In genomic region chr14:67837011-67837624, GRCh38 we compare ENCODE assay signal across 9 cellular contexts. TPM values are rescaled to one million over a fixed set of nuclear protein-coding genes. Genes with fewer than 3 reads are reported as not detected.
DNase-seq lines count a peak whose midpoint lies in the region; ATAC-seq, FAIRE-seq and TF ChIP-seq lines count a peak whose summit lies in the region.
"Had no signal": no experiment of that assay in that cellular context is flagged by ENCODE, and none has a peak within 500 bp of the region (broad histone marks: within the 10 kb centered on the region; RNA-seq: fewer than 3 reads in every experiment).

No MANE protein-coding gene starts in this region.

- ATAC-seq in GM18867 (IDR thresholded peaks at IDR 0.05; ENCODE audit: unreplicated experiment) (no peak), HG02970 (IDR thresholded peaks at IDR 0.05; ENCODE audit: low FRiP score, unreplicated experiment) (no peak)

- no peaks in the 10 kb centered on the region for H3K27me3 ChIP-seq in prostate gland (replicated peaks; ENCODE audit: insufficient read depth)

- H3K9me3 Mint-ChIP-seq in activated CD4-positive, alpha-beta memory T cell treated with anti-CD3 and anti-CD28 coated beads for 36 hours: no peaks in the 10 kb centered on the region
- H3K9me3 Mint-ChIP-seq: T-helper 1 cell treated with Interleukin-12 subunit alpha and Interleukin-12 subunit beta and Interleukin-4 antibody, amounts not matched to agents 30 μg/mL and 1 μg/mL, for 36 hours had no signal

- TF ChIP-seq POLR2A in GM12891 (IDR thresholded peaks at IDR 0.05; ENCODE audit: low read depth, low read length) (no peak), prostate gland (IDR thresholded peaks at IDR 0.05) (no peak)

- DNase-seq in CD1c-positive myeloid dendritic cell (ENCODE audit: extremely low spot score): peak; percentile 84
- no peak for DNase-seq in GM12891 (ENCODE audit: insufficient read length, low spot score)
- DNase-seq in NCI-H510A (lab: John Stamatoyannopoulos, UW): peak; percentile 65
- peak; percentile 53 for DNase-seq in activated CD4-positive, alpha-beta memory T cell treated with anti-CD3 and anti-CD28 coated beads for 36 hours
- DNase-seq in fibroblast of peridontal ligament (ENCODE audit: extremely low read depth): peak; percentile 90
- peak; percentile 79 for DNase-seq in prostate gland (ENCODE audit: low spot score)

- intact Hi-C loops in activated CD4-positive, alpha-beta memory T cell treated with anti-CD3 and anti-CD28 coated beads for 36 hours (cut with micrococcal nuclease): no loop called here
- intact Hi-C loops in prostate gland (cut with DNase I): no loop called here

- no peak overlapping the region for H3K27ac Mint-ChIP-seq in activated CD4-positive, alpha-beta memory T cell treated with anti-CD3 and anti-CD28 coated beads for 36 hours
- H3K27ac Mint-ChIP-seq: T-helper 1 cell treated with Interleukin-12 subunit alpha and Interleukin-12 subunit beta and Interleukin-4 antibody, amounts not matched to agents 30 μg/mL and 1 μg/mL, for 36 hours had no signal

- FAIRE-seq in GM12891 (lab: Jason Lieb, UNC): peak; percentile 85

- H3K4me3 ChIP-seq in prostate gland: no peak overlapping the region

- WGBS in prostate gland: 14% methylated on average over 2 of the region's 2 CpGs

- H3K4me1 Mint-ChIP-seq in activated CD4-positive, alpha-beta memory T cell treated with anti-CD3 and anti-CD28 coated beads for 36 hours (ENCODE audit: low read depth): no peaks in the 10 kb centered on the region

- no peak overlapping the region for H3K27ac ChIP-seq in prostate gland

- H3K36me3 Mint-ChIP-seq in activated CD4-positive, alpha-beta memory T cell treated with anti-CD3 and anti-CD28 coated beads for 36 hours: peaks cover 13% of the 10 kb centered on the region

- no peaks in the 10 kb centered on the region for H3K4me1 ChIP-seq in prostate gland (replicated peaks)

- no peaks in the 10 kb centered on the region for H3K9me3 ChIP-seq in prostate gland

- POLR2A ChIA-PET in activated CD4-positive, alpha-beta memory T cell treated with anti-CD3 and anti-CD28 coated beads for 36 hours (lab: Charles Lee): no interaction called here

- CTCF ChIA-PET in activated CD4-positive, alpha-beta memory T cell treated with anti-CD3 and anti-CD28 coated beads for 36 hours (lab: Charles Lee): interaction anchor here (0.6 to 1.9 kb wide), 8 partner anchors 10 to 1011 kb away, joined by 3 to 7 read pairs (median 3); no protein-coding TSS in a partner anchor

- peak; percentile 40 to 91 (median 86) for TF ChIP-seq CTCF in prostate gland (IDR thresholded peaks at IDR 0.05)

- no peaks in the 10 kb centered on the region for H3K36me3 ChIP-seq in prostate gland

- H3K4me3 Mint-ChIP-seq in activated CD4-positive, alpha-beta memory T cell treated with anti-CD3 and anti-CD28 coated beads for 36 hours: no peak overlapping the region
- H3K4me3 Mint-ChIP-seq: T-helper 1 cell treated with Interleukin-12 subunit alpha and Interleukin-12 subunit beta and Interleukin-4 antibody, amounts not matched to agents 30 μg/mL and 1 μg/mL, for 36 hours had no signal

- no peaks in the 10 kb centered on the region for H3K27me3 Mint-ChIP-seq in activated CD4-positive, alpha-beta memory T cell treated with anti-CD3 and anti-CD28 coated beads for 36 hours

TF ChIP-seq in GM12891, 5 proteins besides CTCF, POLR2A, EP300 and RAD21:
- TF ChIP-seq POLR2AphosphoS5 (IDR thresholded peaks at IDR 0.05; ENCODE audit: low read depth, low read length) (no peak), TAF1 (IDR thresholded peaks at IDR 0.05; ENCODE audit: low read depth, low read length) (no peak), PAX5 (IDR thresholded peaks at IDR 0.05; ENCODE audit: insufficient read depth, low read length, severe bottlenecking) (peak; percentile 47), POU2F2 (IDR thresholded peaks at IDR 0.05; ENCODE audit: low read depth, low read length) (no peak), SPI1 (IDR thresholded peaks at IDR 0.05; ENCODE audit: low read depth, low read length) (peak; percentile 20; the same call in 1 of the 2 replicates)

RNA-seq across cellular contexts. Expression of gene RAD51B, which starts 17.5 kb away (rescaled TPM):
- polyA plus RNA-seq in GM12891 (2012; ENCODE audit: low read depth, missing spikeins): 13.5 TPM
- 10 to 100 TPM; 32.3 to 34.3 TPM for total RNA-seq in activated CD4-positive, alpha-beta memory T cell treated with anti-CD3 and anti-CD28 coated beads for 36 hours
- 10 to 100 TPM; 14.9 to 35.8 TPM for total RNA-seq in prostate gland

RNA-seq across cellular contexts. Expression of gene ZFYVE26, which starts 20.7 kb away (rescaled TPM):
- 8.2 TPM for polyA plus RNA-seq in GM12891 (2012; ENCODE audit: low read depth, missing spikeins)
- total RNA-seq in activated CD4-positive, alpha-beta memory T cell treated with anti-CD3 and anti-CD28 coated beads for 36 hours: 10 to 100 TPM; 12.5 to 12.6 TPM
- 10 to 100 TPM; 12.2 to 33.7 TPM for total RNA-seq in prostate gland
